1 cellular context compared by ENCODE assay signal in genomic region chr21:46006547-46007497, GRCh38.
TF ChIP-seq lines count a peak whose summit lies in the region.

No MANE protein-coding gene starts in this region.

TF ChIP-seq in HepG2, 621 proteins besides CTCF, POLR2A, EP300 and RAD21:
- no peak for TF ChIP-seq ZFP36 (IDR thresholded peaks at IDR 0.05; ENCODE audit: borderline replicate concordance, low read depth, low read length, partially characterized antibody)
- no peak for TF ChIP-seq BORCS8-MEF2B (CRISPR knock-in tag; IDR thresholded peaks at IDR 0.05)
TF ChIP-seq in HepG2: peak in this region for 0.
